7 cellular contexts compared by ENCODE assay signal in genomic region chr7:44633254-44634186, GRCh38. TPM values are rescaled to one million over a fixed set of nuclear protein-coding genes. Genes with fewer than 3 reads are reported as not detected.
A peak's percentile ranks its signal among the peaks of the same experiment; 100 is the strongest.
DNase-seq lines count a peak whose midpoint lies in the region; ATAC-seq and FAIRE-seq lines count a peak whose summit lies in the region.

No MANE protein-coding gene starts in this region.

- FAIRE-seq in RCC 7860 (lab: Jason Lieb, UNC): peak; percentile 82

- H2AK5ac ChIP-seq in mesendoderm (ENCODE audit: low read length): no peak overlapping the region

- H2BK5ac ChIP-seq in mesendoderm (ENCODE audit: low read length): no peak overlapping the region

- no peak overlapping the region for H2BK15ac ChIP-seq in mesendoderm (replicated peaks; ENCODE audit: low read depth)

- H3K4me3 ChIP-seq in mesendoderm (ENCODE audit: low read length): no peak overlapping the region

- no peak overlapping the region for H4K8ac ChIP-seq in mesendoderm (ENCODE audit: low read depth, low read length)

- DNase-seq in RCC 7860 (ENCODE audit: low spot score): peak; percentile 83
- DNase-seq in hepatic stellate cell (ENCODE audit: low spot score): peak; percentile 77
- DNase-seq in stimulated activated CD4-positive, alpha-beta T cell treated with anti-CD3 and anti-CD28 coated beads, Interleukin-1b, Interleukin-23, amount 100 ng/mL, for 48 hours: peak; percentile 65
- no peak for DNase-seq in mesendoderm

- ATAC-seq in GM18868 (IDR thresholded peaks at IDR 0.05; ENCODE audit: unreplicated experiment): peak; percentile 62
- ATAC-seq in HG02885 (IDR thresholded peaks at IDR 0.05; ENCODE audit: poor library complexity, unreplicated experiment): peak; percentile 63

- no peak overlapping the region for H3K56ac ChIP-seq in mesendoderm (ENCODE audit: low read length)

- no peak overlapping the region for H2BK120ac ChIP-seq in mesendoderm (ENCODE audit: low read depth, low read length)

- no peak overlapping the region for H3K18ac ChIP-seq in mesendoderm (ENCODE audit: low read length)

- no peak overlapping the region for H3K9ac ChIP-seq in mesendoderm (ENCODE audit: low read length)

- no peaks in the 10 kb centered on the region for H3K36me3 ChIP-seq in mesendoderm (ENCODE audit: control insufficient read depth, insufficient read depth, low read length)

- H4K5ac ChIP-seq in mesendoderm (ENCODE audit: low read length): no peak overlapping the region

- H3K4ac ChIP-seq in mesendoderm (ENCODE audit: low read depth, low read length): no peak overlapping the region

- H3K4me2 ChIP-seq in mesendoderm (ENCODE audit: low read length): no peak overlapping the region

- H3K79me2 ChIP-seq in mesendoderm (ENCODE audit: control insufficient read depth, insufficient read depth, low read length): no peaks in the 10 kb centered on the region

- no peaks in the 10 kb centered on the region for H3K4me1 ChIP-seq in mesendoderm (ENCODE audit: control insufficient read depth, low read depth, low read length)

- H3K27ac ChIP-seq in angular gyrus (ENCODE audit: low read depth, low read length): peak overlapping the region; percentile 72
- H3K27ac ChIP-seq in mesendoderm (ENCODE audit: low read depth, low read length): no peak overlapping the region

- no peaks in the 10 kb centered on the region for H3K27me3 ChIP-seq in mesendoderm (ENCODE audit: insufficient read depth, low read length, poor library complexity)

- peaks cover 3% of the 10 kb centered on the region for H3K79me1 ChIP-seq in mesendoderm (ENCODE audit: low read length)

- no peak overlapping the region for H3K23ac ChIP-seq in mesendoderm (ENCODE audit: low read length)

- no CpG with 5 or more reads among the region's 10 CpGs for WGBS in mesendoderm (ENCODE audit: extremely low coverage, insufficient coverage, low lambda C conversion rate)

RNA-seq across cellular contexts. Expression of gene OGDH, which starts 27.1 kb away (rescaled TPM):
- 40.8 TPM for polyA plus RNA-seq in mesendoderm (2013, experiment 1 of 2)
- 40.9 TPM for polyA plus RNA-seq in mesendoderm (2013, experiment 2 of 2)

RNA-seq across cellular contexts. Expression of gene TMED4, which starts 51.5 kb away (rescaled TPM):
- polyA plus RNA-seq in mesendoderm (2013, experiment 1 of 2): 24.1 TPM
- 24.4 TPM for polyA plus RNA-seq in mesendoderm (2013, experiment 2 of 2)

RNA-seq across cellular contexts. Expression of gene DDX56, which starts 59.8 kb away (rescaled TPM):
- polyA plus RNA-seq in mesendoderm (2013, experiment 1 of 2): 79.9 TPM
- 72.0 TPM for polyA plus RNA-seq in mesendoderm (2013, experiment 2 of 2)
